In genomic region chr18:8688857-8689256, GRCh38 we compare ENCODE assay signal across 19 cellular contexts. TPM values are rescaled to one million over a fixed set of nuclear protein-coding genes. Genes with fewer than 3 reads are reported as not detected.
A peak's percentile ranks its signal among the peaks of the same experiment; 100 is the strongest.
DNase-seq lines count a peak whose midpoint lies in the region; ATAC-seq, FAIRE-seq and TF ChIP-seq lines count a peak whose summit lies in the region.
"Had no signal": no experiment of that assay in that cellular context is flagged by ENCODE, and none has a peak within 500 bp of the region (broad histone marks: within the 10 kb centered on the region; RNA-seq: fewer than 3 reads in every experiment).

No MANE protein-coding gene starts in this region.

- H3K4me2 ChIP-seq in IMR-90 (ENCODE audit: low read depth, low read length) (no peak overlapping the region), K562 (ENCODE audit: insufficient read depth, low read length) (no peak overlapping the region)

- no peak overlapping the region for H3K9ac ChIP-seq in IMR-90 (ENCODE audit: low read depth, low read length)
- no peak overlapping the region for H3K9ac ChIP-seq in K562 (ENCODE audit: insufficient read depth in 1 of 2, low read depth in 2 of 2, low read length in 2 of 2)

- H3K14ac ChIP-seq in IMR-90 (replicated peaks; ENCODE audit: low read depth, low read length), result no peak overlapping the region

- H4K20me1 ChIP-seq in IMR-90 (ENCODE audit: insufficient read depth, low read length) (no peaks in the 10 kb centered on the region), K562 (replicated peaks; ENCODE audit: control insufficient read depth, insufficient read depth, low read length) (no peaks in the 10 kb centered on the region)

- H2AK9ac ChIP-seq in IMR-90 (replicated peaks; ENCODE audit: low read depth, low read length, poor library complexity), result no peak overlapping the region

- H2BK15ac ChIP-seq in IMR-90 (ENCODE audit: low read depth, low read length), result no peak overlapping the region

- H3K9me1 ChIP-seq in IMR-90 (ENCODE audit: insufficient read depth, low read length) (peaks cover 8% of the 10 kb centered on the region; the same call in 1 of the 2 replicates), K562 (ENCODE audit: control insufficient read depth, insufficient read depth, low read length) (no peaks in the 10 kb centered on the region)

- TF ChIP-seq EP300 in K562 (IDR thresholded peaks at IDR 0.05; ENCODE audit: low read length), result no peak

- H3K36me3 ChIP-seq in IMR-90 (ENCODE audit: control insufficient read depth, insufficient read depth, low read length) (no peaks in the 10 kb centered on the region), K562 (ENCODE audit: control insufficient read depth, insufficient read depth, low read length) (no peaks in the 10 kb centered on the region)
- H3K36me3 ChIP-seq: BE2C had no signal

- no peaks in the 10 kb centered on the region for H3K36me3 Mint-ChIP-seq in osteocyte (ENCODE audit: unreplicated experiment)

- H2BK120ac ChIP-seq in IMR-90 (ENCODE audit: low read depth, low read length), result no peak overlapping the region

- no peak overlapping the region for H2AFZ ChIP-seq in IMR-90 (replicated peaks; ENCODE audit: low read length, poor library complexity)
- H2AFZ ChIP-seq in K562 (ENCODE audit: low read depth, low read length), result peak overlapping the region; percentile 18; the same call in 1 of the 2 replicates

- H3K4me1 ChIP-seq in IMR-90 (ENCODE audit: control insufficient read depth, insufficient read depth, low read length), result peaks cover 7% of the 10 kb centered on the region
- no peaks in the 10 kb centered on the region; a peak in 3 of 5 replicates for H3K4me1 ChIP-seq in K562 (replicated peaks in 1 of 2; ENCODE audit: control insufficient read depth in 2 of 2, insufficient read depth in 2 of 2, low read length in 2 of 2)
- H3K4me1 ChIP-seq: BE2C, Caco-2 had no signal

- no peak overlapping the region for H2BK5ac ChIP-seq in IMR-90 (ENCODE audit: low read depth, low read length, poor library complexity, severe bottlenecking)

- H3K79me2 ChIP-seq in K562 (ENCODE audit: control insufficient read depth, insufficient read depth, low read length), result no peaks in the 10 kb centered on the region

- H4K5ac ChIP-seq in IMR-90 (ENCODE audit: low read depth, low read length), result no peak overlapping the region

- no peak overlapping the region for H3K56ac ChIP-seq in IMR-90 (ENCODE audit: extremely low read depth, insufficient read depth, low read length)

- dilution Hi-C loops in IMR-90 (cut with HindIII; ENCODE audit: low sequenced_read_pairs, unreplicated experiment), result loop anchor here (25.0 kb wide), 1 partner anchor 298 kb away; no protein-coding TSS in a partner anchor

- no peak for FAIRE-seq in K562 (lab: Jason Lieb, UNC)
- FAIRE-seq: D721Med, G401.6, GM12891, GM19239, H54 had no signal

- WGBS in IMR-90 (ENCODE audit: extremely low coverage in 2 of 2, insufficient read length in 1 of 2), 2 experiments, result 67% methylated on average over 5 of the region's 8 CpGs; no CpG with 5 or more reads in 1 of the 2 experiments
- WGBS in K562 (ENCODE audit: insufficient coverage, low coverage, missing lambda C conversion rate), result 30% methylated on average over 8 of the region's 8 CpGs

- intact Hi-C loops in IMR-90 (cut with micrococcal nuclease), result no loop called here
- intact Hi-C loops in K562 (cut with micrococcal nuclease), result loop anchor here (10.0 kb wide), 1 partner anchor 106 kb away; no protein-coding TSS in a partner anchor

- no peak overlapping the region for H3K27ac Mint-ChIP-seq in osteocyte (ENCODE audit: unreplicated experiment)
- H3K27ac Mint-ChIP-seq: CD4-positive, alpha-beta T cell had no signal

- H3K27ac ChIP-seq in IMR-90 (ENCODE audit: insufficient read depth, low read length) (no peak overlapping the region), K562 (ENCODE audit: extremely low read depth, low read depth, low read length) (no peak overlapping the region)
- H3K27ac ChIP-seq: HL-60 had no signal

- H3K9me3 ChIP-seq in IMR-90 (ENCODE audit: control insufficient read depth, insufficient read depth, low read length) (no peaks in the 10 kb centered on the region), K562 (replicated peaks; ENCODE audit: control insufficient read depth, insufficient read depth, low read depth, low read length) (no peaks in the 10 kb centered on the region)
- H3K9me3 ChIP-seq: BE2C, Caco-2 had no signal

- POLR2A ChIA-PET in IMR-90 (lab: Charles Lee; ENCODE audit: unreplicated experiment), result no interaction called here
- POLR2A ChIA-PET in K562 (lab: Yijun Ruan, JAX), result interaction anchor here (0.6 to 1.9 kb wide), 5 partner anchors 15 to 300 kb away, joined by 3 to 5 read pairs (median 3); no protein-coding TSS in a partner anchor

- no peaks in the 10 kb centered on the region for H3K27me3 Mint-ChIP-seq in osteocyte (ENCODE audit: unreplicated experiment)

- H4K8ac ChIP-seq in IMR-90 (ENCODE audit: low read depth in 2 of 2, low read length in 2 of 2), result no peak overlapping the region

- ATAC-seq in IMR-90 (ENCODE audit: low read depth) (no peak), K562 (no peak), HG02571 (IDR thresholded peaks at IDR 0.05; ENCODE audit: unreplicated experiment) (no peak)

- no peak for TF ChIP-seq POLR2A in IMR-90 (IDR thresholded peaks at IDR 0.05; ENCODE audit: low read depth, low read length)
- no peak for TF ChIP-seq POLR2A in K562 (conservative IDR thresholded peaks at IDR 0.05)

- no peak for DNase-seq in IMR-90
- no peak for DNase-seq in K562 (ENCODE audit: extremely low read depth in 1 of 4, low spot score in 3 of 4)
- DNase-seq in fibroblast of villous mesenchyme (ENCODE audit: low read depth), result peak; percentile 51
- DNase-seq in osteocyte (ENCODE audit: extremely low spot score, unreplicated experiment), result peak; percentile 63
- no peak for DNase-seq in cerebellar cortex (ENCODE audit: low spot score)
- no peak for DNase-seq in SHP77 (lab: John Stamatoyannopoulos, UW)
- DNase-seq: ACHN; BE2C; C1 segment of cervical spinal cord; Caco-2; CD4-positive, alpha-beta T cell; HCEC 1CT had no signal

- TF ChIP-seq RAD21 in IMR-90 (IDR thresholded peaks at IDR 0.05; ENCODE audit: low read length) (no peak), K562 (CRISPR knock-in tag; conservative IDR thresholded peaks at IDR 0.05 in 1 of 2, IDR thresholded peaks at IDR 0.05 in 1 of 2) (no peak)

- H3K4me3 ChIP-seq in IMR-90 (ENCODE audit: insufficient read depth, low read depth, low read length), result no peak overlapping the region
- no peak overlapping the region for H3K4me3 ChIP-seq in K562
- no peak overlapping the region for H3K4me3 ChIP-seq in fibroblast of villous mesenchyme (ENCODE audit: low read depth, low read length)

- H3K4ac ChIP-seq in IMR-90 (ENCODE audit: low read depth, low read length), result no peak overlapping the region

- H3K18ac ChIP-seq in IMR-90 (ENCODE audit: low read depth, low read length), result no peak overlapping the region

- peaks cover 16% of the 10 kb centered on the region for H3K4me1 Mint-ChIP-seq in osteocyte (ENCODE audit: unreplicated experiment)

- CTCF ChIA-PET in IMR-90 (lab: Yijun Ruan, JAX), result interaction anchor here (0.6 kb wide), 1 partner anchor 48 kb away, joined by 5 read pairs; no protein-coding TSS in a partner anchor
- CTCF ChIA-PET in K562 (lab: Yijun Ruan, JAX; ENCODE audit: low intra/inter-chr PET ratio), result no interaction called here

- H4K91ac ChIP-seq in IMR-90 (ENCODE audit: insufficient read depth, low read depth, low read length), result no peak overlapping the region

- H2BK20ac ChIP-seq in IMR-90 (ENCODE audit: low read depth, low read length), result no peak overlapping the region

- H3K79me1 ChIP-seq in IMR-90 (ENCODE audit: low read depth in 1 of 2, low read length in 2 of 2), result no peaks in the 10 kb centered on the region

- in situ Hi-C loops in IMR-90 (cut with MboI; ENCODE audit: low sequenced_read_pairs) (no loop called here), K562 (cut with MboI) (no loop called here)

- TF ChIP-seq CTCF in IMR-90 (conservative IDR thresholded peaks at IDR 0.05; ENCODE audit: low read depth, low read length) (no peak), K562 (IDR thresholded peaks at IDR 0.05 in 2 of 3, conservative IDR thresholded peaks at IDR 0.05 in 1 of 3; ENCODE audit: insufficient read depth in 2 of 3, low read depth in 1 of 3, low read length in 3 of 3) (no peak), fibroblast of villous mesenchyme (IDR thresholded peaks at IDR 0.05; ENCODE audit: insufficient read depth, low read depth, low read length) (no peak), osteocyte (IDR thresholded peaks at IDR 0.05) (no peak)

- 0 out of 2 replicates have a peak overlapping the region, but pooled peaks have one; percentile 4 for H2AK5ac ChIP-seq in IMR-90 (ENCODE audit: low read depth, low read length)

- no peak overlapping the region for H3K4me3 Mint-ChIP-seq in osteocyte (ENCODE audit: unreplicated experiment)
- H3K4me3 Mint-ChIP-seq: CD4-positive, alpha-beta T cell had no signal

- H3K27me3 ChIP-seq in IMR-90 (ENCODE audit: control insufficient read depth, insufficient read depth, low read length) (no peaks in the 10 kb centered on the region), K562 (ENCODE audit: control insufficient read depth in 2 of 2, insufficient read depth in 2 of 2, low read length in 2 of 2) (peaks cover 10 to 22% of the 10 kb centered on the region in 2 experiments; a peak in 4 of 5 replicates)
- H3K27me3 ChIP-seq: BE2C had no signal

- no peaks in the 10 kb centered on the region for H3K9me3 Mint-ChIP-seq in osteocyte (ENCODE audit: unreplicated experiment)
- H3K9me3 Mint-ChIP-seq: CD4-positive, alpha-beta T cell had no signal

- BruUV-seq in IMR-90 (replicated peaks; lab: Mats Ljungman, UMichigan), result no TSS peak
- no TSS peak for BruUV-seq in K562 (replicated peaks; lab: Mats Ljungman, UMichigan)

- H3K23ac ChIP-seq in IMR-90 (ENCODE audit: low read depth, low read length), result no peak overlapping the region

RNA-seq across cellular contexts. Expression of gene MTCL1, which starts 16.5 kb away (rescaled TPM):
- total RNA-seq in IMR-90 (2012; rRNA removed) (29.0 and 38.6 TPM in 2 replicates), K562 (2014; rRNA removed) (3.7 and 4.6 TPM in 2 replicates), K562 (2014; rRNA removed; fragmentation: Illumina TruSeq; extraction: Trizol) (6.8 and 7.4 TPM in 2 replicates), K562 (2015; rRNA removed; fragmentation: Illumina TruSeq; extraction: Trizol) (3.7 and 4.9 TPM in 2 replicates), K562 (2021) (5.4 and 5.9 TPM in 2 replicates), fibroblast of villous mesenchyme (59.6 and 80.5 TPM in 2 replicates), osteocyte (56.9 and 58.4 TPM in 2 replicates)
- polyA plus RNA-seq in IMR-90 (2012; rRNA removed) (44.7 and 45.3 TPM in 2 replicates), K562 (2011; rRNA removed) (6.5 and 16.6 TPM in 2 replicates), K562 (2014; fragmentation: Illumina TruSeq; extraction: Trizol) (4.5 and 5.0 TPM in 2 replicates), K562 (2014; fragmentation: Nextera tagmentation; extraction: Ambion mirVana) (under 1 TPM; 0.21 to 0.38 TPM), K562 (2014; rRNA removed) (3.0 and 5.5 TPM in 2 replicates)
- 26.0 and 32.1 TPM in 2 replicates for polyA plus RNA-seq in IMR-90 (2012; cell fraction: cytosol; rRNA removed)
- polyA plus RNA-seq in IMR-90 (2012; cell fraction: nucleus; rRNA removed; ENCODE audit: low replicate concordance), result 165 and 175 TPM in 2 replicates
- 26.9 and 56.2 TPM in 2 replicates for total RNA-seq in K562 (2011; cell fraction: chromatin; rRNA removed; ENCODE audit: low replicate concordance)
- 10.2 and 11.4 TPM in 2 replicates for total RNA-seq in K562 (2011; cell fraction: nucleolus; rRNA removed)
- 21.6 and 32.3 TPM in 2 replicates for total RNA-seq in K562 (2011; cell fraction: nucleoplasm; rRNA removed)
- polyA plus RNA-seq in K562 (2011; cell fraction: cytosol; rRNA removed), result 3.4 and 9.5 TPM in 2 replicates
- polyA plus RNA-seq in K562 (2011; cell fraction: nucleus; rRNA removed), result 20.4 and 52.0 TPM in 2 replicates
- 4.6 and 4.8 TPM in 2 replicates for polyA plus RNA-seq in K562 (2012)
- polyA minus RNA-seq in K562 (2011; rRNA and poly(A)+ RNA removed), result 21.5 and 39.2 TPM in 2 replicates
- 3.7 and 16.8 TPM in 2 replicates for polyA minus RNA-seq in K562 (2011; cell fraction: cytosol; rRNA and poly(A)+ RNA removed)
- polyA minus RNA-seq in K562 (2011; cell fraction: nucleus; rRNA and poly(A)+ RNA removed), result 14.9 and 54.1 TPM in 2 replicates

Comparison
In these comparisons a context has a peak if more than half of its experiments do, and no peak if none do; other contexts are left out.
1. DNase-seq: peak in fibroblast of villous mesenchyme (single experiment) and osteocyte (single experiment); none in IMR-90 (single experiment), K562 (0 of 4), cerebellar cortex (single experiment) and SHP77 (0 of 2).